ENCODE assay signal across 38 cellular contexts in genomic region chr10:130207205-130207604, GRCh38.
"Had no signal": no experiment of that assay in that cellular context is flagged by ENCODE, and none has a peak within 500 bp of the region (broad histone marks: within the 10 kb centered on the region; RNA-seq: fewer than 3 reads in every experiment).

No MANE protein-coding gene starts in this region.

- H3K9me3 ChIP-seq: adrenal gland, body of pancreas, esophagus squamous epithelium, heart right ventricle had no signal

- H3K27ac ChIP-seq: adrenal gland, body of pancreas, epithelial cell of prostate, esophagus squamous epithelium, gastroesophageal sphincter, heart right ventricle, WERI-Rb-1 had no signal

- H3K4me3 Mint-ChIP-seq: activated B cell treated with CpG ODN at 0.5 μM for 24 hours; activated CD8-positive, alpha-beta memory T cell treated with anti-CD3 and anti-CD28 coated beads, Interleukin-2, amount 10 ng/mL, durations not matched to agents 7 days and 5 days; activated CD8-positive, alpha-beta T cell treated with anti-CD3 and anti-CD28 coated beads for 36 hours; activated naive CD4-positive, alpha-beta T cell treated with anti-CD3 and anti-CD28 coated beads for 36 hours; activated naive CD4-positive, alpha-beta T cell treated with anti-CD3 and anti-CD28 coated beads, Interleukin-2, amount 50 U/mL, for 24 hours; activated naive CD8-positive, alpha-beta T cell treated with anti-CD3 and anti-CD28 coated beads for 36 hours; activated naive CD8-positive, alpha-beta T cell treated with anti-CD3 and anti-CD28 coated beads, Interleukin-2, amount 50 U/mL, for 24 hours; activated T-helper 1 cell treated with anti-CD3 and anti-CD28 coated beads, Interleukin-12 subunit alpha, Interleukin-12 subunit beta, Interleukin-2, Interleukin-4 antibody, amounts not matched to agents 30 ng/mL and 10 ng/mL and 1 ng/mL, durations not matched to agents 14 hours and 24 hours and 36 hours; central memory CD8-positive, alpha-beta T cell; T-helper 17 cell; T-helper 2 cell treated with Interferon-gamma antibody and Interleukin-4, amounts not matched to agents 5 μg/mL and 100 μg/mL, for 36 hours had no signal

- H3K4me1 ChIP-seq: adrenal gland, body of pancreas, gastroesophageal sphincter, heart right ventricle had no signal

- H3K4me1 Mint-ChIP-seq: activated B cell treated with CpG ODN at 0.5 μM for 24 hours; activated CD8-positive, alpha-beta memory T cell treated with anti-CD3 and anti-CD28 coated beads, Interleukin-2, amount 10 ng/mL, durations not matched to agents 7 days and 5 days; activated naive CD4-positive, alpha-beta T cell treated with anti-CD3 and anti-CD28 coated beads, Interleukin-2, amount 50 U/mL, for 24 hours; activated naive CD8-positive, alpha-beta T cell treated with anti-CD3 and anti-CD28 coated beads for 36 hours; activated naive CD8-positive, alpha-beta T cell treated with anti-CD3 and anti-CD28 coated beads, Interleukin-2, amount 50 U/mL, for 24 hours; central memory CD8-positive, alpha-beta T cell had no signal

- H3K27ac Mint-ChIP-seq: activated B cell treated with CpG ODN at 0.5 μM for 24 hours; activated CD8-positive, alpha-beta memory T cell treated with anti-CD3 and anti-CD28 coated beads, Interleukin-2, amount 10 ng/mL, durations not matched to agents 7 days and 5 days; activated CD8-positive, alpha-beta T cell treated with anti-CD3 and anti-CD28 coated beads for 36 hours; activated naive CD4-positive, alpha-beta T cell treated with anti-CD3 and anti-CD28 coated beads for 36 hours; activated naive CD4-positive, alpha-beta T cell treated with anti-CD3 and anti-CD28 coated beads, Interleukin-2, amount 50 U/mL, for 24 hours; activated naive CD8-positive, alpha-beta T cell treated with anti-CD3 and anti-CD28 coated beads for 36 hours; activated naive CD8-positive, alpha-beta T cell treated with anti-CD3 and anti-CD28 coated beads, Interleukin-2, amount 50 U/mL, for 24 hours; activated T-helper 1 cell treated with anti-CD3 and anti-CD28 coated beads, Interleukin-12 subunit alpha, Interleukin-12 subunit beta, Interleukin-2, Interleukin-4 antibody, amounts not matched to agents 30 ng/mL and 10 ng/mL and 1 ng/mL, durations not matched to agents 14 hours and 24 hours and 36 hours; activated T-helper 2 cell treated with anti-CD3 and anti-CD28 coated beads, Interferon-gamma antibody, Interleukin-2, Interleukin-4, amounts not matched to agents 10 μg/mL and 5 μg/mL and 100 μg/mL, durations not matched to agents 14 hours and 24 hours and 36 hours; T-helper 17 cell; T-helper 2 cell treated with Interferon-gamma antibody and Interleukin-4, amounts not matched to agents 5 μg/mL and 100 μg/mL, for 36 hours had no signal

- ATAC-seq: activated CD4-positive, CD25-positive, alpha-beta regulatory T cell treated with anti-CD3 and anti-CD28 coated beads, Interleukin-2, amount 50 U/mL, for 24 hours; activated CD8-positive, alpha-beta memory T cell treated with anti-CD3 and anti-CD28 coated beads, Interleukin-2, amount 10 ng/mL, durations not matched to agents 7 days and 5 days; activated CD8-positive, alpha-beta T cell treated with anti-CD3 and anti-CD28 coated beads for 36 hours; activated naive CD8-positive, alpha-beta T cell treated with anti-CD3 and anti-CD28 coated beads, Interleukin-2, amount 50 U/mL, for 24 hours; body of pancreas; gastroesophageal sphincter; T-helper 17 cell had no signal

- H3K36me3 ChIP-seq: adrenal gland, esophagus squamous epithelium, gastroesophageal sphincter, heart right ventricle, WERI-Rb-1 had no signal

- DNase-seq: activated B cell treated with CpG ODN at 0.5 μM for 24 hours; activated CD4-positive, alpha-beta T cell treated with anti-CD3 and anti-CD28 coated beads for 48 hours; activated CD4-positive, alpha-beta T cell treated with anti-CD3 and anti-CD28 coated beads, Interleukin-2, amount 50 U/mL, for 1 hour; activated CD4-positive, alpha-beta T cell treated with anti-CD3 and anti-CD28 coated beads, Interleukin-2, amount 50 U/mL, for 48 hours; activated CD8-positive, alpha-beta memory T cell treated with anti-CD3 and anti-CD28 coated beads, Interleukin-2, amount 10 ng/mL, durations not matched to agents 7 days and 5 days; activated CD8-positive, alpha-beta memory T cell treated with anti-CD3 and anti-CD28 coated beads, Interleukin-2, amount 50 U/mL, for 4 hours; activated CD8-positive, alpha-beta T cell treated with anti-CD3 and anti-CD28 coated beads for 36 hours; activated effector memory CD4-positive, alpha-beta T cell treated with anti-CD3 and anti-CD28 coated beads, Interleukin-2, amount 50 U/mL, for 16 hours; activated naive CD4-positive, alpha-beta T cell treated with anti-CD3 and anti-CD28 coated beads for 36 hours; activated naive CD8-positive, alpha-beta T cell treated with anti-CD3 and anti-CD28 coated beads for 36 hours; activated naive CD8-positive, alpha-beta T cell treated with anti-CD3 and anti-CD28 coated beads, Interleukin-2, amount 50 U/mL, for 24 hours; activated T-cell treated with anti-CD3 and anti-CD28 coated beads, Interleukin-2, amount 50 U/mL, for 1 hour; activated T-cell treated with anti-CD3 and anti-CD28 coated beads, Interleukin-2, amount 50 U/mL, for 48 hours; adrenal gland; amygdala; aorta; body of pancreas; cortex of kidney; dermis blood vessel endothelial cell; effector CD4-positive, alpha-beta T cell; esophagus squamous epithelium; foreskin melanocyte; heart right ventricle; T-helper 1 cell; T-helper 17 cell; T1000; WERI-Rb-1 had no signal

- H3K9me3 Mint-ChIP-seq: activated B cell treated with CpG ODN at 0.5 μM for 24 hours; activated CD8-positive, alpha-beta T cell treated with anti-CD3 and anti-CD28 coated beads for 36 hours; activated naive CD4-positive, alpha-beta T cell treated with anti-CD3 and anti-CD28 coated beads for 36 hours; activated naive CD4-positive, alpha-beta T cell treated with anti-CD3 and anti-CD28 coated beads, Interleukin-2, amount 50 U/mL, for 24 hours; activated naive CD8-positive, alpha-beta T cell treated with anti-CD3 and anti-CD28 coated beads for 36 hours; activated naive CD8-positive, alpha-beta T cell treated with anti-CD3 and anti-CD28 coated beads, Interleukin-2, amount 50 U/mL, for 24 hours; activated T-helper 1 cell treated with anti-CD3 and anti-CD28 coated beads, Interleukin-12 subunit alpha, Interleukin-12 subunit beta, Interleukin-2, Interleukin-4 antibody, amounts not matched to agents 30 ng/mL and 10 ng/mL and 1 ng/mL, durations not matched to agents 14 hours and 24 hours and 36 hours; activated T-helper 2 cell treated with anti-CD3 and anti-CD28 coated beads, Interferon-gamma antibody, Interleukin-2, Interleukin-4, amounts not matched to agents 10 μg/mL and 5 μg/mL and 100 μg/mL, durations not matched to agents 14 hours and 24 hours and 36 hours; central memory CD8-positive, alpha-beta T cell; T-helper 2 cell treated with Interferon-gamma antibody and Interleukin-4, amounts not matched to agents 5 μg/mL and 100 μg/mL, for 36 hours had no signal

- FAIRE-seq: colon, endometrium, endothelial cell of umbilical vein had no signal

- H3K36me3 Mint-ChIP-seq: activated CD8-positive, alpha-beta memory T cell treated with anti-CD3 and anti-CD28 coated beads, Interleukin-2, amount 10 ng/mL, durations not matched to agents 7 days and 5 days; activated naive CD4-positive, alpha-beta T cell treated with anti-CD3 and anti-CD28 coated beads, Interleukin-2, amount 50 U/mL, for 24 hours; activated naive CD8-positive, alpha-beta T cell treated with anti-CD3 and anti-CD28 coated beads for 36 hours had no signal

- H3K27me3 ChIP-seq: adrenal gland, body of pancreas, esophagus squamous epithelium, heart right ventricle had no signal

- H3K4me3 ChIP-seq: adrenal gland, body of pancreas, esophagus squamous epithelium, gastroesophageal sphincter, heart right ventricle had no signal

- H3K27me3 Mint-ChIP-seq: activated B cell treated with CpG ODN at 0.5 μM for 24 hours; activated CD8-positive, alpha-beta memory T cell treated with anti-CD3 and anti-CD28 coated beads, Interleukin-2, amount 10 ng/mL, durations not matched to agents 7 days and 5 days; activated CD8-positive, alpha-beta T cell treated with anti-CD3 and anti-CD28 coated beads for 36 hours; activated naive CD4-positive, alpha-beta T cell treated with anti-CD3 and anti-CD28 coated beads, Interleukin-2, amount 50 U/mL, for 24 hours; activated naive CD8-positive, alpha-beta T cell treated with anti-CD3 and anti-CD28 coated beads for 36 hours; activated naive CD8-positive, alpha-beta T cell treated with anti-CD3 and anti-CD28 coated beads, Interleukin-2, amount 50 U/mL, for 24 hours; central memory CD8-positive, alpha-beta T cell; T-helper 17 cell had no signal
